8 cellular contexts compared by ENCODE assay signal in genomic region chr12:42589465-42590323, GRCh38. TPM values are rescaled to one million over a fixed set of nuclear protein-coding genes. Genes with fewer than 3 reads are reported as not detected.
DNase-seq lines count a peak whose midpoint lies in the region; ATAC-seq lines count a peak whose summit lies in the region.

Gene PRICKLE1, minus strand, starts transcription at chr12:42589746. Its CDS starts 117,230 bp downstream, at chr12:42472516.

- in situ Hi-C loops in ACHN (cut with HindIII; ENCODE audit: low pct_ligation_motif_present, low pct_unique_long_range_greater_than_20kb, low sequenced_read_pairs) = loop anchor here (25.0 kb wide), 1 partner anchor 373 kb away; no protein-coding TSS in a partner anchor

- ATAC-seq in GM18511 (IDR thresholded peaks at IDR 0.05; ENCODE audit: unreplicated experiment) (peak; percentile 77), HG02938 (IDR thresholded peaks at IDR 0.05; ENCODE audit: unreplicated experiment) (peak; percentile 60), sciatic nerve (peak; percentile 42)

- DNase-seq in ACHN = peak; percentile 81
- DNase-seq in NOMO-1 treated with DMSO at 0.1 percent for 48 hours (lab: John Stamatoyannopoulos, UW; ENCODE audit: unreplicated experiment) = peak; percentile 56
- DNase-seq in astrocyte of the hippocampus (ENCODE audit: low read depth, low spot score) = peak; percentile 90
- peak; percentile 71 for DNase-seq in sciatic nerve (ENCODE audit: low spot score)
- DNase-seq in DMS153 (lab: John Stamatoyannopoulos, UW) = no peak

- H3K4me3 ChIP-seq in iPS-11a (ENCODE audit: low read depth, low read length) = peak within 1 kb of the TSS; percentile 49

- intact Hi-C loops in sciatic nerve (cut with DNase I) = no loop called here

RNA-seq across cellular contexts. Expression of gene PRICKLE1, which starts in this region (rescaled TPM):
- total RNA-seq in sciatic nerve = 100 TPM
